In genomic region chr4:128565565-128566186, GRCh38 we compare ENCODE assay signal across 8 cellular contexts.
DNase-seq lines count a peak whose midpoint lies in the region; ATAC-seq and TF ChIP-seq lines count a peak whose summit lies in the region.

No MANE protein-coding gene starts in this region.

- DNase-seq in NCI-H2029 treated with DMSO at 0.1 percent for 48 hours (lab: John Stamatoyannopoulos, UW) = peak; percentile 5
- no peak for DNase-seq in NCI-H2029 (lab: John Stamatoyannopoulos, UW)
- DNase-seq in SK-N-DZ (ENCODE audit: low spot score) = peak; percentile 48
- peak; percentile 24 for DNase-seq in globus pallidus (ENCODE audit: low spot score)
- DNase-seq in retina = peak; percentile 25
- no peak for DNase-seq in cortex of kidney (lab: John Stamatoyannopoulos, UW)
- no peak for DNase-seq in suprapubic skin (ENCODE audit: low spot score in 2 of 2)

- no peaks in the 10 kb centered on the region for H3K36me3 ChIP-seq in suprapubic skin

- ATAC-seq in HG02798 (IDR thresholded peaks at IDR 0.05; ENCODE audit: poor library complexity, unreplicated experiment) = peak; percentile 67

- 82% methylated on average over 4 of the region's 4 CpGs for WGBS in suprapubic skin

- peaks cover 6% of the 10 kb centered on the region for H3K4me1 ChIP-seq in suprapubic skin

- no peaks in the 10 kb centered on the region for H3K9me3 ChIP-seq in suprapubic skin

- H3K27ac ChIP-seq in suprapubic skin = no peak overlapping the region

- no peaks in the 10 kb centered on the region for H3K27me3 ChIP-seq in suprapubic skin

- no peak for TF ChIP-seq EP300 in suprapubic skin (IDR thresholded peaks at IDR 0.05)

- no peak for TF ChIP-seq POLR2A in suprapubic skin (IDR thresholded peaks at IDR 0.05)

- H3K4me3 ChIP-seq in suprapubic skin = no peak overlapping the region

- no peak for TF ChIP-seq CTCF in suprapubic skin (IDR thresholded peaks at IDR 0.05)

Comparison
In these comparisons a context has a peak if more than half of its experiments do, and no peak if none do; other contexts are left out.
1. DNase-seq: peak in NCI-H2029 treated with DMSO at 0.1 percent for 48 hours (single experiment), SK-N-DZ (single experiment), globus pallidus (single experiment) and retina (single experiment); none in NCI-H2029 (single experiment), cortex of kidney (single experiment) and suprapubic skin (0 of 2).